8 cellular contexts compared by ENCODE assay signal in the genomic region with DNA sequence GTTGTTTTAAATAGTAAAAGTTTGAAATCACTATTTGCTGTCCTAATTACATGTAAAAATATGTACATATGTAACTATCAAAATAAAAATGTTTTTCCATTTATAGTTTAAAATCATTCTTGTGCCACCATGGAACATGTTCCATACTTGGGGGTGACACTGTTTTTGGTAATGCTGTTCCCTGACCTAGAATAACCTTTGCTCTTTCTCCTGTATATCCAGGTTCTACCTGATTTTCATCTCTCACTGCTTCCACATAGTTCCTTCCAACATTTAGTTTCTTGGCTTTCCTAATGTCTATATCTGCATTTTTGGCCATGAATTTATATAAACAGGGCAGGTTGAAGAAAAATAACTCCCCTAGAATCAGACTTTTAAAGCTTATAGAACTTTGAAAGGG. TPM values are rescaled to one million over a fixed set of nuclear protein-coding genes. Genes with fewer than 3 reads are reported as not detected.
DNase-seq lines count a peak whose midpoint lies in the region; ATAC-seq, FAIRE-seq and TF ChIP-seq lines count a peak whose summit lies in the region.

No MANE protein-coding gene starts in this region.

- no peaks in the 10 kb centered on the region for H3K36me3 ChIP-seq in ascending aorta
- H3K36me3 ChIP-seq in ovary, result no peaks in the 10 kb centered on the region

- H3K4me2 ChIP-seq in A549, result peak overlapping the region; percentile 93

- H3K27ac ChIP-seq in A549 (no peak overlapping the region), ascending aorta (peak overlapping the region in 1 of 2 donors; percentile 96), ovary (no peak overlapping the region)

- intact Hi-C loops in ascending aorta (cut with DNase I) (loop anchor here (5.0 to 10.0 kb wide), 3 partner anchors 132 to 542 kb away; partner anchors contain the start of gene HNMT), ovary (cut with DNase I) (no loop called here)

- no peaks in the 10 kb centered on the region for H3K9me3 ChIP-seq in A549
- H3K9me3 ChIP-seq in ascending aorta, result no peaks in the 10 kb centered on the region
- H3K9me3 ChIP-seq in mononuclear cell (ENCODE audit: low read depth, low read length), result no peaks in the 10 kb centered on the region
- no peaks in the 10 kb centered on the region for H3K9me3 ChIP-seq in ovary

- H3K4me1 ChIP-seq in A549 (peaks cover 54% of the 10 kb centered on the region), ascending aorta (peaks cover 0 to 19% of the 10 kb centered on the region in 2 donors), mononuclear cell (ENCODE audit: insufficient read depth, low read length) (peaks cover 51% of the 10 kb centered on the region), ovary (ENCODE audit: insufficient read depth) (peaks cover 5% of the 10 kb centered on the region)

- ATAC-seq in A549 (no peak), GM19452 (IDR thresholded peaks at IDR 0.05; ENCODE audit: unreplicated experiment) (no peak)

- H3K27me3 ChIP-seq in ascending aorta, result no peaks in the 10 kb centered on the region
- no peaks in the 10 kb centered on the region for H3K27me3 ChIP-seq in mononuclear cell (ENCODE audit: insufficient read depth, low read length)
- no peaks in the 10 kb centered on the region for H3K27me3 ChIP-seq in ovary

- no peak for FAIRE-seq in A549 (lab: Jason Lieb, UNC)
- FAIRE-seq in GM19239 (lab: Jason Lieb, UNC), result peak; percentile 21

- no peak overlapping the region; the same call in 2 of the 3 replicates for H3K4me3 ChIP-seq in A549
- peak overlapping the region; percentile 68 to 90 for H3K4me3 ChIP-seq in ascending aorta
- peak overlapping the region; percentile 22 for H3K4me3 ChIP-seq in mononuclear cell (ENCODE audit: low read length)
- H3K4me3 ChIP-seq in ovary, result no peak overlapping the region

- DNase-seq in A549 (ENCODE audit: low read depth in 1 of 2, low spot score in 1 of 2) (no peak), GM19239 (ENCODE audit: insufficient read length, low spot score) (no peak), ascending aorta (ENCODE audit: low spot score in 2 of 2) (no peak), ovary (no peak), NCI-H1694 treated with DMSO at 0.1 percent for 48 hours (lab: John Stamatoyannopoulos, UW) (no peak), RKO (ENCODE audit: low spot score) (no peak)

- CTCF ChIA-PET in A549 (lab: Yijun Ruan, JAX), result no interaction called here

- TF ChIP-seq EP300 in A549 (IDR thresholded peaks at IDR 0.05) (no peak), ovary (IDR thresholded peaks at IDR 0.05) (no peak)

- POLR2A ChIA-PET in A549 (lab: Yijun Ruan, JAX), result no interaction called here

- no peak for TF ChIP-seq RAD21 in A549 (conservative IDR thresholded peaks at IDR 0.05 in 1 of 2, IDR thresholded peaks at IDR 0.05 in 1 of 2)

- TF ChIP-seq CTCF in A549 (IDR thresholded peaks at IDR 0.05) (no peak), ascending aorta (IDR thresholded peaks at IDR 0.05) (no peak), ovary (IDR thresholded peaks at IDR 0.05) (no peak)

- no peak for TF ChIP-seq POLR2A in A549 (IDR thresholded peaks at IDR 0.05; ENCODE audit: low read length)
- no peak for TF ChIP-seq POLR2A in ovary (IDR thresholded peaks at IDR 0.05)

TF ChIP-seq in A549, 52 proteins besides CTCF, POLR2A, EP300 and RAD21:
- TF ChIP-seq EHF (CRISPR knock-in tag; IDR thresholded peaks at IDR 0.05) (no peak), RFX5 (IDR thresholded peaks at IDR 0.05) (no peak), TFCP2L1 (CRISPR knock-in tag; IDR thresholded peaks at IDR 0.05) (no peak), KDM5A (IDR thresholded peaks at IDR 0.05) (no peak), NPAS2 (CRISPR knock-in tag; IDR thresholded peaks at IDR 0.05; ENCODE audit: borderline replicate concordance) (no peak), MAZ (IDR thresholded peaks at IDR 0.05; ENCODE audit: borderline replicate concordance, low read depth, low read length) (no peak), KDM1A (IDR thresholded peaks at IDR 0.05; ENCODE audit: low read depth) (no peak), CBX2 (IDR thresholded peaks at IDR 0.05; ENCODE audit: borderline replicate concordance, low read depth) (no peak), RNF2 (IDR thresholded peaks at IDR 0.05; ENCODE audit: borderline replicate concordance, low read depth) (no peak)
- TF ChIP-seq, protein P1, sequence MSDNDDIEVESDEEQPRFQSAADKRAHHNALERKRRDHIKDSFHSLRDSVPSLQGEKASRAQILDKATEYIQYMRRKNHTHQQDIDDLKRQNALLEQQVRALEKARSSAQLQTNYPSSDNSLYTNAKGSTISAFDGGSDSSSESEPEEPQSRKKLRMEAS (IDR thresholded peaks at IDR 0.05), result no peak

RNA-seq across cellular contexts. Expression of gene SPOPL, which starts 2.5 kb away (rescaled TPM):
- polyA plus RNA-seq in A549 (2011; rRNA removed) (16.2 and 16.9 TPM in 2 replicates), A549 (2017; fragmentation: RNase III; extraction: RNeasy Plus Mini Kit Qiagen cat#74134 plus additional on column Dnase treatment) (7.2 to 8.2 TPM (median 7.4 TPM) in 3 replicates), ovary (10 to 100 TPM; 10.9 to 11.1 TPM)
- polyA plus RNA-seq in A549 (2012; cell fraction: cytosol; rRNA removed), result 4.3 and 4.4 TPM in 2 replicates
- 2.3 and 2.5 TPM in 2 replicates for polyA plus RNA-seq in A549 (2012; cell fraction: nucleus; rRNA removed)
- 7.3 and 8.1 TPM in 2 replicates for polyA minus RNA-seq in A549 (2011; rRNA and poly(A)+ RNA removed)
- total RNA-seq in ascending aorta (9.0 TPM), mononuclear cell (56.1 TPM), ovary (10 to 100 TPM; 18.6 to 30.9 (median 23.9) TPM)

Comparison
In these comparisons a context has a peak if more than half of its experiments do, and no peak if none do; other contexts are left out.
1. H3K4me3 ChIP-seq: peak in ascending aorta (2 of 2) and mononuclear cell (single experiment); none in A549 (single experiment) and ovary (single experiment).